Comparison of ENCODE assay signal across 1 cellular context in the genomic region with DNA sequence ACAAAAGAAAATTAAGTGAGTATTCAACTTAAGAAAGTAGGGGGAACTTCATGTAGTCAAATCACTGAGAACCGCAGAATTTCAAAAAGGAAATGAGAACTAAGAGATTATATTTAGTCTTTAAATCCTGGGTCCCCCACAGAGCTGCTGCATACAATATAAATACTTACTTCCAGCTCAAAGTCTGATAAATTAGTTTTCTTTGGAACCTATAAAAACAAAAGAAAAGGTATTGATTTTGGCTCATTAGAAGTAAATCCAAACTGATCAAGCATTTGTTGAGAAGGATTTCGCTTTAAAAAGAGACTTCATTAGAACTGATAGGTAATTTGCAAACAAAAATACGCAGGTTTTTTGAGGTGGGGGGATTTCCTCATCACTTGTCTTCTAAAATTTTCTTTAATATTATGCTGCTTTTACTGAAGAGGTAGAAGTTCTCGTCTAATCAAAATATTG.
TF ChIP-seq lines count a peak whose summit lies in the region.

No MANE protein-coding gene starts in this region.

TF ChIP-seq in GM12878, 131 proteins besides CTCF, POLR2A, EP300 and RAD21 (continued from another document):
- TF ChIP-seq, protein P1, sequence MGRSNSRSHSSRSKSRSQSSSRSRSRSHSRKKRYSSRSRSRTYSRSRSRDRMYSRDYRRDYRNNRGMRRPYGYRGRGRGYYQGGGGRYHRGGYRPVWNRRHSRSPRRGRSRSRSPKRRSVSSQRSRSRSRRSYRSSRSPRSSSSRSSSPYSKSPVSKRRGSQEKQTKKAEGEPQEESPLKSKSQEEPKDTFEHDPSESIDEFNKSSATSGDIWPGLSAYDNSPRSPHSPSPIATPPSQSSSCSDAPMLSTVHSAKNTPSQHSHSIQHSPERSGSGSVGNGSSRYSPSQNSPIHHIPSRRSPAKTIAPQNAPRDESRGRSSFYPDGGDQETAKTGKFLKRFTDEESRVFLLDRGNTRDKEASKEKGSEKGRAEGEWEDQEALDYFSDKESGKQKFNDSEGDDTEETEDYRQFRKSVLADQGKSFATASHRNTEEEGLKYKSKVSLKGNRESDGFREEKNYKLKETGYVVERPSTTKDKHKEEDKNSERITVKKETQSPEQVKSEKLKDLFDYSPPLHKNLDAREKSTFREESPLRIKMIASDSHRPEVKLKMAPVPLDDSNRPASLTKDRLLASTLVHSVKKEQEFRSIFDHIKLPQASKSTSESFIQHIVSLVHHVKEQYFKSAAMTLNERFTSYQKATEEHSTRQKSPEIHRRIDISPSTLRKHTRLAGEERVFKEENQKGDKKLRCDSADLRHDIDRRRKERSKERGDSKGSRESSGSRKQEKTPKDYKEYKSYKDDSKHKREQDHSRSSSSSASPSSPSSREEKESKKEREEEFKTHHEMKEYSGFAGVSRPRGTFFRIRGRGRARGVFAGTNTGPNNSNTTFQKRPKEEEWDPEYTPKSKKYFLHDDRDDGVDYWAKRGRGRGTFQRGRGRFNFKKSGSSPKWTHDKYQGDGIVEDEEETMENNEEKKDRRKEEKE (IDR thresholded peaks at IDR 0.05): no peak
- TF ChIP-seq SUZ12 (IDR thresholded peaks at IDR 0.05; ENCODE audit: unreplicated experiment) (no peak), FOXK2 (IDR thresholded peaks at IDR 0.05) (no peak), NR2C2 (IDR thresholded peaks at IDR 0.05; ENCODE audit: borderline replicate concordance, control insufficient read depth, insufficient read length, low read depth) (no peak), IKZF2 (IDR thresholded peaks at IDR 0.05) (0 out of 4 replicates have a peak, but pooled peaks of 1 of the 2 experiments have one; percentile 23)
- TF ChIP-seq, protein P2, sequence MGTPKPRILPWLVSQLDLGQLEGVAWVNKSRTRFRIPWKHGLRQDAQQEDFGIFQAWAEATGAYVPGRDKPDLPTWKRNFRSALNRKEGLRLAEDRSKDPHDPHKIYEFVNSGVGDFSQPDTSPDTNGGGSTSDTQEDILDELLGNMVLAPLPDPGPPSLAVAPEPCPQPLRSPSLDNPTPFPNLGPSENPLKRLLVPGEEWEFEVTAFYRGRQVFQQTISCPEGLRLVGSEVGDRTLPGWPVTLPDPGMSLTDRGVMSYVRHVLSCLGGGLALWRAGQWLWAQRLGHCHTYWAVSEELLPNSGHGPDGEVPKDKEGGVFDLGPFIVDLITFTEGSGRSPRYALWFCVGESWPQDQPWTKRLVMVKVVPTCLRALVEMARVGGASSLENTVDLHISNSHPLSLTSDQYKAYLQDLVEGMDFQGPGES (IDR thresholded peaks at IDR 0.05): no peak
